ENCODE assay signal across 8 cellular contexts in the genomic region with DNA sequence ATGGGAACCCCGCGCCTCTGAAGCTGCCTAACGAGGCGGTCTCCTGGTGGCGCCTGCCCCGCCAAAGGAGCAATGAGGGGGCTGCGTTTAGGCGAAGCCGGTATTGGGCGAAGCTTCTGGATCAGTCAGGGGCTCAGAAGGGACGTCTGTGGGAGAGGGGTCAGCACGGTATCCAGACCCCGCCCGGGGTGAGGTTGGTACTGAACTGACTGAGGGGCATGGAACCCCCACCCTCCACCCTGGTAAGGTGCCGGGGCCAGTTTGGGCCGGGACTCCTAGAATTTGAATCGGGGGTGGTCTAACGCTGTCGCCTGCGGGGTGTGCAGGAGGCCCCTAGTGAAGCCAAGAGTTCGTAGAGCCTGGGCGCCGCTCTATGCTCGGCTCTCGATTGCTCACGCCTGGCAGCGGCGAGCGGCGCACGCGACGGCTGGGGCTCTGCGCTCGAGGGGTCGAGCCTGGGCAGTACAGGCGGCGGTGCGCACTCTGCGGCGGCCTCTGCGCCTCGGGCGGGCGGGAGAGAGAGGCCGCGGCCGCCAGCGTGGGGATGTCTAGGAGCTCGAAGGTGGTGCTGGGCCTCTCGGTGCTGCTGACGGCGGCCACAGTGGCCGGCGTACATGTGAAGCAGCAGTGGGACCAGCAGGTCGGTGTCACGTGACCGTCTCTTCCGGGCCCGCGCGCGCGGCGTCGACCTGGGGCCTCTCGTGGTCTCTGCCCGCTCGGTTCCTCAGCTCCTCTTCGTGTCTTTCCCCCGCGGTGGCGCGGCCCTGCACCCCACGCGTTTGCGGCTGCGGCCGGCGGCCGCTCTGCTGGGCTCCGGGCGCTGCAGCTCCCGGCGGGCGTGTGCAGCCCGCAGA. TPM values are rescaled to one million over a fixed set of nuclear protein-coding genes. Genes with fewer than 3 reads are reported as not detected.
A peak's percentile ranks its signal among the peaks of the same experiment; 100 is the strongest.
DNase-seq lines count a peak whose midpoint lies in the region; ATAC-seq, FAIRE-seq and TF ChIP-seq lines count a peak whose summit lies in the region.

A gene with protein sequence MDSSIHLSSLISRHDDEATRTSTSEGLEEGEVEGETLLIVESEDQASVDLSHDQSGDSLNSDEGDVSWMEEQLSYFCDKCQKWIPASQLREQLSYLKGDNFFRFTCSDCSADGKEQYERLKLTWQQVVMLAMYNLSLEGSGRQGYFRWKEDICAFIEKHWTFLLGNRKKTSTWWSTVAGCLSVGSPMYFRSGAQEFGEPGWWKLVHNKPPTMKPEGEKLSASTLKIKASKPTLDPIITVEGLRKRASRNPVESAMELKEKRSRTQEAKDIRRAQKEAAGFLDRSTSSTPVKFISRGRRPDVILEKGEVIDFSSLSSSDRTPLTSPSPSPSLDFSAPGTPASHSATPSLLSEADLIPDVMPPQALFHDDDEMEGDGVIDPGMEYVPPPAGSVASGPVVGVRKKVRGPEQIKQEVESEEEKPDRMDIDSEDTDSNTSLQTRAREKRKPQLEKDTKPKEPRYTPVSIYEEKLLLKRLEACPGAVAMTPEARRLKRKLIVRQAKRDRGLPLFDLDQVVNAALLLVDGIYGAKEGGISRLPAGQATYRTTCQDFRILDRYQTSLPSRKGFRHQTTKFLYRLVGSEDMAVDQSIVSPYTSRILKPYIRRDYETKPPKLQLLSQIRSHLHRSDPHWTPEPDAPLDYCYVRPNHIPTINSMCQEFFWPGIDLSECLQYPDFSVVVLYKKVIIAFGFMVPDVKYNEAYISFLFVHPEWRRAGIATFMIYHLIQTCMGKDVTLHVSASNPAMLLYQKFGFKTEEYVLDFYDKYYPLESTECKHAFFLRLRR (plus strand): TSS at position 452 of the 854 bp plus-strand sequence. CDS start 4,798 bp downstream, outside the sequence.
A gene with protein sequence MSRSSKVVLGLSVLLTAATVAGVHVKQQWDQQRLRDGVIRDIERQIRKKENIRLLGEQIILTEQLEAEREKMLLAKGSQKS (plus strand): TSS at position 452 of the 854 bp plus-strand sequence. CDS start 93 bp downstream, at position 545.

- peaks cover 2% of the 10 kb centered on the region for H3K4me1 Mint-ChIP-seq in astrocyte (ENCODE audit: low read depth, unreplicated experiment)

- intact Hi-C loops in aorta (cut with DNase I), result loop anchor here (5.0 to 10.0 kb wide), 2 partner anchors 147 to 150 kb away; a partner anchor contains a TSS

- peak within 1 kb of the TSS; percentile 92 for H3K4me2 ChIP-seq in astrocyte (ENCODE audit: low read length)
- peak within 1 kb of the TSS; percentile 90 for H3K4me2 ChIP-seq in hepatocyte

- H3K4me3 Mint-ChIP-seq in astrocyte (ENCODE audit: unreplicated experiment), result peak within 1 kb of the TSS; percentile 91

- peaks cover 11% of the 10 kb centered on the region for H3K4me1 ChIP-seq in astrocyte (ENCODE audit: insufficient read depth, low read length)
- peaks cover 16% of the 10 kb centered on the region for H3K4me1 ChIP-seq in hepatocyte (ENCODE audit: insufficient read depth)
- peaks cover 0 to 12% of the 10 kb centered on the region in 2 donors for H3K4me1 ChIP-seq in aorta (ENCODE audit: control insufficient read depth in 1 of 2, insufficient read depth in 2 of 2, low read length in 2 of 2)

- H3K4me3 ChIP-seq in astrocyte (ENCODE audit: insufficient read depth, low read depth, low read length) (peak within 1 kb of the TSS; percentile 80), hepatocyte (peak within 1 kb of the TSS; percentile 100), aorta (ENCODE audit: low read length in 2 of 2) (peak within 1 kb of the TSS; percentile 88 to 100)

- FAIRE-seq in astrocyte (lab: Jason Lieb, UNC), result no peak

- H3K27ac ChIP-seq in astrocyte (ENCODE audit: low read depth, low read length) (peak within 1 kb of the TSS; percentile 73), hepatocyte (peak within 1 kb of the TSS; percentile 96), aorta (ENCODE audit: low read depth in 1 of 2, low read length in 2 of 2) (peak within 1 kb of the TSS in 1 of 2 donors; percentile 61)

- H2AFZ ChIP-seq in astrocyte (ENCODE audit: low read depth, low read length), result peak within 1 kb of the TSS; percentile 99
- peak within 1 kb of the TSS; percentile 100 for H2AFZ ChIP-seq in hepatocyte

- WGBS in hepatocyte (ENCODE audit: low lambda C conversion rate, missing lambda C conversion rate), result 1% methylated on average over 76 of the region's 87 CpGs
- WGBS in aorta, 2 donors, result 0% methylated on average over 71 to 87 of the region's 87 CpGs

- no peaks in the 10 kb centered on the region for H3K9me3 Mint-ChIP-seq in astrocyte (ENCODE audit: unreplicated experiment)

- DNase-seq in NCI-H1930 (lab: John Stamatoyannopoulos, UW) (peak; percentile 83 to 92), T-helper 22 cell (ENCODE audit: low read depth) (peak; percentile 80), astrocyte (ENCODE audit: low read depth) (peak; percentile 88), hepatocyte (ENCODE audit: low spot score) (peak; percentile 95), renal cortical epithelial cell (ENCODE audit: low read depth) (peak; percentile 45), aorta (peak; percentile 95 to 97)

- H3K9ac ChIP-seq in astrocyte (ENCODE audit: low read length), result peak within 1 kb of the TSS; percentile 82

- H3K27ac Mint-ChIP-seq in astrocyte (ENCODE audit: unreplicated experiment), result peak within 1 kb of the TSS; percentile 53

- no peaks in the 10 kb centered on the region for H3K9me2 ChIP-seq in hepatocyte (replicated peaks; ENCODE audit: insufficient read depth)

- no peaks in the 10 kb centered on the region for H3K36me3 Mint-ChIP-seq in astrocyte (ENCODE audit: low read depth, unreplicated experiment)

- H3K27me3 ChIP-seq in astrocyte (ENCODE audit: insufficient read depth, low read length) (no peaks in the 10 kb centered on the region), hepatocyte (no peaks in the 10 kb centered on the region), aorta (ENCODE audit: control insufficient read depth in 1 of 2, insufficient read depth in 2 of 2, low read length in 1 of 2) (no peaks in the 10 kb centered on the region)

- peak; percentile 89 for TF ChIP-seq POLR2A in GM18505 (IDR thresholded peaks at IDR 0.05; ENCODE audit: borderline replicate concordance, extremely low read depth, insufficient read depth, insufficient read length)

- H3K9me3 ChIP-seq in astrocyte (ENCODE audit: insufficient read depth, low read depth, low read length) (no peaks in the 10 kb centered on the region), hepatocyte (ENCODE audit: low read depth) (no peaks in the 10 kb centered on the region), aorta (ENCODE audit: control insufficient read depth, low read length) (no peaks in the 10 kb centered on the region)

- H4K20me1 ChIP-seq in astrocyte (ENCODE audit: insufficient read depth, low read length) (peaks cover 13% of the 10 kb centered on the region), hepatocyte (ENCODE audit: insufficient read depth, poor library complexity, severe bottlenecking) (no peaks in the 10 kb centered on the region)

- H3K27me3 Mint-ChIP-seq in astrocyte (ENCODE audit: low read depth, unreplicated experiment), result peaks cover 3% of the 10 kb centered on the region

- ATAC-seq in GM18505 (IDR thresholded peaks at IDR 0.05; ENCODE audit: unreplicated experiment) (peak; percentile 90), HG02885 (IDR thresholded peaks at IDR 0.05; ENCODE audit: poor library complexity, unreplicated experiment) (peak; percentile 85), aorta (ENCODE audit: low FRiP score) (peak; percentile 99)

- H3K79me2 ChIP-seq in astrocyte (ENCODE audit: insufficient read depth, low read length) (peaks cover 42% of the 10 kb centered on the region), hepatocyte (peaks cover 47% of the 10 kb centered on the region)

- peaks cover 4% of the 10 kb centered on the region for H3K36me3 ChIP-seq in astrocyte (ENCODE audit: insufficient read depth, low read length)
- no peaks in the 10 kb centered on the region for H3K36me3 ChIP-seq in hepatocyte (replicated peaks; ENCODE audit: insufficient read depth, low read depth)
- H3K36me3 ChIP-seq in aorta (ENCODE audit: control insufficient read depth in 1 of 2, insufficient read depth in 2 of 2, low read length in 1 of 2), result peaks cover 0 to 3% of the 10 kb centered on the region in 2 donors

- TF ChIP-seq CTCF in astrocyte (IDR thresholded peaks at IDR 0.05; ENCODE audit: insufficient read depth, low read depth, low read length) (no peak), hepatocyte (IDR thresholded peaks at IDR 0.05; ENCODE audit: poor library complexity) (no peak)

RNA-seq across cellular contexts. Expression of the first gene that starts in this region (rescaled TPM):
- total RNA-seq in astrocyte, result 8.4 and 10.0 TPM in 2 replicates
- total RNA-seq in hepatocyte, result 20.6 and 24.7 TPM in 2 replicates
- 12.3 and 12.8 TPM in 2 replicates for polyA plus RNA-seq in hepatocyte
- total RNA-seq in renal cortical epithelial cell, result 9.9 and 18.3 TPM in 2 replicates
- total RNA-seq in aorta, result 10 to 100 TPM in 1 of 2 donors, 1 to 10 TPM in 1; 8.3 to 11.8 TPM
- polyA plus RNA-seq in aorta, result 1 to 10 TPM; 4.7 to 5.0 TPM

RNA-seq across cellular contexts. Expression of the second gene that starts in this region (rescaled TPM):
- 8.6 and 10.7 TPM in 2 replicates for total RNA-seq in astrocyte
- total RNA-seq in hepatocyte, result 21.8 and 27.7 TPM in 2 replicates
- polyA plus RNA-seq in hepatocyte, result 21.7 and 24.7 TPM in 2 replicates
- 14.9 and 19.0 TPM in 2 replicates for total RNA-seq in renal cortical epithelial cell
- 10 to 100 TPM in 1 of 2 donors, 1 to 10 TPM in 1; 8.0 to 10.6 TPM for total RNA-seq in aorta
- polyA plus RNA-seq in aorta, result 10 to 100 TPM in 1 of 2 donors, 1 to 10 TPM in 1; 7.6 to 19.4 TPM

Comparison
In these comparisons a context has a peak if more than half of its experiments do, and no peak if none do; other contexts are left out.
1. DNase-seq: peak in every context shown above with its lines; median percentile 96 in aorta; 95 in hepatocyte; 88 in astrocyte; 88 in NCI-H1930; 80 in T-helper 22 cell; 45 in renal cortical epithelial cell.